Comparison of ENCODE assay signal across 9 cellular contexts in genomic region chrX:107827137-107827831, GRCh38. TPM values are rescaled to one million over a fixed set of nuclear protein-coding genes. Genes with fewer than 3 reads are reported as not detected.
DNase-seq lines count a peak whose midpoint lies in the region; ATAC-seq and TF ChIP-seq lines count a peak whose summit lies in the region.
"Had no signal": no experiment of that assay in that cellular context is flagged by ENCODE, and none has a peak within 500 bp of the region (broad histone marks: within the 10 kb centered on the region; RNA-seq: fewer than 3 reads in every experiment).

No MANE protein-coding gene starts in this region.

- CTCF ChIA-PET in HCT116 (lab: Charles Lee) = no interaction called here

- TSS peak; percentile 31 for BruUV-seq in HCT116 (replicated peaks; lab: Mats Ljungman, UMichigan)

- no peak for TF ChIP-seq POLR2A in HCT116 (IDR thresholded peaks at IDR 0.05; ENCODE audit: borderline replicate concordance, extremely low read depth, insufficient read depth, insufficient read length)

- RAD21 ChIA-PET in HCT116 (lab: Charles Lee; ENCODE audit: low non-redundant PET in 1 of 2, low total read pairs in 2 of 2, uncharacterized antibody in 2 of 2, unreplicated experiment in 2 of 2) = no interaction called here

- H3K4me2 ChIP-seq in HCT116 (ENCODE audit: low read length) = peak overlapping the region; percentile 79

- no peaks in the 10 kb centered on the region for H3K36me3 ChIP-seq in HCT116 (ENCODE audit: control insufficient read depth in 1 of 2, insufficient read depth in 2 of 2, low read length in 2 of 2)

- DNase-seq in HCT116 (ENCODE audit: low read depth, low spot score) (no peak), left ventricle myocardium superior (no peak), mucosa of gallbladder (ENCODE audit: low spot score) (no peak), pons (ENCODE audit: low spot score) (no peak), AML-193 (lab: John Stamatoyannopoulos, UW) (no peak), AG08396 (ENCODE audit: low spot score) (no peak)
- no peak for DNase-seq in activated T-helper 2 cell treated with anti-CD3 and anti-CD28 coated beads, Interferon-gamma antibody, Interleukin-2, Interleukin-4, amounts not matched to agents 10 μg/mL and 5 μg/mL and 100 μg/mL, durations not matched to agents 14 hours and 24 hours and 36 hours (ENCODE audit: low spot score)

- H3K9me3 Mint-ChIP-seq in activated T-helper 2 cell treated with anti-CD3 and anti-CD28 coated beads, Interferon-gamma antibody, Interleukin-2, Interleukin-4, amounts not matched to agents 10 μg/mL and 5 μg/mL and 100 μg/mL, durations not matched to agents 14 hours and 24 hours and 36 hours = no peaks in the 10 kb centered on the region

- TF ChIP-seq RAD21 in HCT116 (IDR thresholded peaks at IDR 0.05; ENCODE audit: low read depth) = no peak

- no peaks in the 10 kb centered on the region for H3K79me2 ChIP-seq in HCT116 (ENCODE audit: insufficient read depth, low read length)

- no peak for ATAC-seq in HCT116
- peak; percentile 29 for ATAC-seq in left ventricle myocardium superior

- no peaks in the 10 kb centered on the region for H3K36me3 Mint-ChIP-seq in activated T-helper 2 cell treated with anti-CD3 and anti-CD28 coated beads, Interferon-gamma antibody, Interleukin-2, Interleukin-4, amounts not matched to agents 10 μg/mL and 5 μg/mL and 100 μg/mL, durations not matched to agents 14 hours and 24 hours and 36 hours (ENCODE audit: low read depth)

- H3K27ac ChIP-seq in HCT116 (ENCODE audit: low read depth, low read length) (no peak overlapping the region), skin epidermis (peak overlapping the region in 17 of 21 experiments; percentile 56 to 93 (median 82))

- no peaks in the 10 kb centered on the region for H4K20me1 ChIP-seq in HCT116 (ENCODE audit: insufficient read depth)

- no peaks in the 10 kb centered on the region for H3K27me3 ChIP-seq in HCT116 (ENCODE audit: insufficient read depth, low read length)

- intact Hi-C loops in HCT116 (cut with micrococcal nuclease) = no loop called here
- intact Hi-C loops in activated T-helper 2 cell treated with anti-CD3 and anti-CD28 coated beads, Interferon-gamma antibody, Interleukin-2, Interleukin-4, amounts not matched to agents 10 μg/mL and 5 μg/mL and 100 μg/mL, durations not matched to agents 14 hours and 24 hours and 36 hours (cut with micrococcal nuclease) = loop anchor here (2.0 kb wide), 2 partner anchors 18 to 150 kb away; no protein-coding TSS in a partner anchor
- intact Hi-C loops in left ventricle myocardium superior (cut with micrococcal nuclease) = no loop called here

- no peaks in the 10 kb centered on the region for H3K9me2 ChIP-seq in HCT116 (ENCODE audit: insufficient read depth)

- H3K4me3 Mint-ChIP-seq in activated T-helper 2 cell treated with anti-CD3 and anti-CD28 coated beads, Interferon-gamma antibody, Interleukin-2, Interleukin-4, amounts not matched to agents 10 μg/mL and 5 μg/mL and 100 μg/mL, durations not matched to agents 14 hours and 24 hours and 36 hours (ENCODE audit: low read depth) = peak overlapping the region; percentile 81

- H3K27ac Mint-ChIP-seq in activated T-helper 2 cell treated with anti-CD3 and anti-CD28 coated beads, Interferon-gamma antibody, Interleukin-2, Interleukin-4, amounts not matched to agents 10 μg/mL and 5 μg/mL and 100 μg/mL, durations not matched to agents 14 hours and 24 hours and 36 hours = peak overlapping the region; percentile 67

- peaks cover 4 to 5% of the 10 kb centered on the region in 2 experiments; a peak in 2 of 4 replicates for H3K4me1 ChIP-seq in HCT116 (ENCODE audit: control insufficient read depth in 1 of 2, insufficient read depth in 2 of 2, low read length in 2 of 2)

- TF ChIP-seq CTCF in HCT116 (IDR thresholded peaks at IDR 0.05 in 2 of 3, conservative IDR thresholded peaks at IDR 0.05 in 1 of 3; ENCODE audit: borderline replicate concordance in 1 of 3, insufficient read depth in 1 of 3, low read depth in 2 of 3, low read length in 2 of 3) = no peak

- H3K4me1 Mint-ChIP-seq in activated T-helper 2 cell treated with anti-CD3 and anti-CD28 coated beads, Interferon-gamma antibody, Interleukin-2, Interleukin-4, amounts not matched to agents 10 μg/mL and 5 μg/mL and 100 μg/mL, durations not matched to agents 14 hours and 24 hours and 36 hours (ENCODE audit: low read depth) = peaks cover 25% of the 10 kb centered on the region

- H3K4me3 ChIP-seq in HCT116 (replicated peaks in 1 of 2; ENCODE audit: low read depth in 1 of 2, low read length in 2 of 2) (peak overlapping the region; percentile 41 to 60), skin epidermis (peak overlapping the region; percentile 37 to 59 (median 50))

- no peak overlapping the region for H2AFZ ChIP-seq in HCT116 (ENCODE audit: low read depth, low read length, poor library complexity, severe bottlenecking)

- peak overlapping the region; percentile 47; the same call in 1 of the 2 replicates for H3K9ac ChIP-seq in HCT116 (ENCODE audit: low read length)

- POLR2A ChIA-PET in HCT116 (lab: Charles Lee) = no interaction called here

- no peaks in the 10 kb centered on the region for H3K9me3 ChIP-seq in HCT116 (ENCODE audit: control insufficient read depth in 1 of 2, insufficient read depth in 1 of 2, low read depth in 1 of 2, low read length in 2 of 2)

- H3K27me3 Mint-ChIP-seq in activated T-helper 2 cell treated with anti-CD3 and anti-CD28 coated beads, Interferon-gamma antibody, Interleukin-2, Interleukin-4, amounts not matched to agents 10 μg/mL and 5 μg/mL and 100 μg/mL, durations not matched to agents 14 hours and 24 hours and 36 hours (ENCODE audit: low read depth) = peaks cover 14% of the 10 kb centered on the region

TF ChIP-seq in HCT116, 20 proteins besides CTCF, POLR2A, EP300 and RAD21:
- TF ChIP-seq CEBPB (IDR thresholded peaks at IDR 0.05; ENCODE audit: low read depth) (no peak), FOSL1 (IDR thresholded peaks at IDR 0.05; ENCODE audit: low read depth) (no peak)

RNA-seq across cellular contexts. Expression of gene MID2, which starts 1.6 kb away (rescaled TPM):
- total RNA-seq in HCT116 (2021; ENCODE audit: unreplicated experiment) = 5.1 TPM
- 4.0 and 4.6 TPM in 2 replicates for polyA plus RNA-seq in HCT116 (2012)
- 5.6 and 5.8 TPM in 2 replicates for total RNA-seq in activated T-helper 2 cell treated with anti-CD3 and anti-CD28 coated beads, Interferon-gamma antibody, Interleukin-2, Interleukin-4, amounts not matched to agents 10 μg/mL and 5 μg/mL and 100 μg/mL, durations not matched to agents 14 hours and 24 hours and 36 hours
- total RNA-seq in left ventricle myocardium superior = 5.6 TPM
- 20.9 TPM for total RNA-seq in mucosa of gallbladder

RNA-seq across cellular contexts. Expression of gene NCBP2L, which starts 49.8 kb away (rescaled TPM):
- total RNA-seq in HCT116 (2021; ENCODE audit: unreplicated experiment) = not detected
- not detected in 2 replicates for polyA plus RNA-seq in HCT116 (2012)
- total RNA-seq in activated T-helper 2 cell treated with anti-CD3 and anti-CD28 coated beads, Interferon-gamma antibody, Interleukin-2, Interleukin-4, amounts not matched to agents 10 μg/mL and 5 μg/mL and 100 μg/mL, durations not matched to agents 14 hours and 24 hours and 36 hours = not detected in 2 replicates
- not detected for total RNA-seq in left ventricle myocardium superior
- total RNA-seq in mucosa of gallbladder = not detected
- total RNA-seq: activated CD8-positive, alpha-beta memory T cell treated with anti-CD3 and anti-CD28 coated beads for 36 hours had no signal

RNA-seq across cellular contexts. Expression of gene TSC22D3, which starts 51.7 kb away (rescaled TPM):
- total RNA-seq in HCT116 (2021; ENCODE audit: unreplicated experiment) (24.6 TPM), left ventricle myocardium superior (63.3 TPM), mucosa of gallbladder (218 TPM)
- 29.9 and 31.8 TPM in 2 replicates for polyA plus RNA-seq in HCT116 (2012)
- 19.1 and 23.1 TPM in 2 replicates for total RNA-seq in activated T-helper 2 cell treated with anti-CD3 and anti-CD28 coated beads, Interferon-gamma antibody, Interleukin-2, Interleukin-4, amounts not matched to agents 10 μg/mL and 5 μg/mL and 100 μg/mL, durations not matched to agents 14 hours and 24 hours and 36 hours
